10 cellular contexts compared by ENCODE assay signal in genomic region chr1:179230721-179231120, GRCh38. TPM values are rescaled to one million over a fixed set of nuclear protein-coding genes. Genes with fewer than 3 reads are reported as not detected.
DNase-seq lines count a peak whose midpoint lies in the region; ATAC-seq, FAIRE-seq and TF ChIP-seq lines count a peak whose summit lies in the region.
"Had no signal": no experiment of that assay in that cellular context is flagged by ENCODE, and none has a peak within 500 bp of the region (broad histone marks: within the 10 kb centered on the region; RNA-seq: fewer than 3 reads in every experiment).

No MANE protein-coding gene starts in this region.

- H3K27ac ChIP-seq in pancreas = no peak overlapping the region

- H3K4me3 ChIP-seq in pancreas = no peak overlapping the region

- no peak for ATAC-seq in central memory CD8-positive, alpha-beta T cell (replicated peaks; ENCODE audit: extremely low read depth, poor library complexity, severe bottlenecking)
- ATAC-seq in HG03432 (IDR thresholded peaks at IDR 0.05; ENCODE audit: unreplicated experiment) (no peak), pancreas (no peak)

- H3K9me3 ChIP-seq in pancreas = no peaks in the 10 kb centered on the region

- no peaks in the 10 kb centered on the region for H3K27me3 Mint-ChIP-seq in central memory CD8-positive, alpha-beta T cell
- no peaks in the 10 kb centered on the region for H3K27me3 Mint-ChIP-seq in neural crest cell (ENCODE audit: low read depth)

- TF ChIP-seq CTCF in neural crest cell (conservative IDR thresholded peaks at IDR 0.05) = no peak
- TF ChIP-seq CTCF in GM13976 (IDR thresholded peaks at IDR 0.05; ENCODE audit: borderline replicate concordance, control extremely low read depth, extremely low read depth, insufficient read depth, missing control alignments) = no peak
- TF ChIP-seq CTCF in pancreas (IDR thresholded peaks at IDR 0.05) = no peak

- FAIRE-seq in pancreas (lab: Jason Lieb, UNC) = no peak
- FAIRE-seq: TTC549 had no signal

- H3K36me3 Mint-ChIP-seq in central memory CD8-positive, alpha-beta T cell (ENCODE audit: insufficient read depth) = peaks cover 7% of the 10 kb centered on the region
- peaks cover 4% of the 10 kb centered on the region for H3K36me3 Mint-ChIP-seq in neural crest cell (ENCODE audit: low read depth)

- peak overlapping the region; percentile 86 for H3K27ac Mint-ChIP-seq in central memory CD8-positive, alpha-beta T cell (ENCODE audit: low read depth)
- H3K27ac Mint-ChIP-seq in neural crest cell (ENCODE audit: unreplicated experiment) = no peak overlapping the region

- intact Hi-C loops in pancreas (cut with DNase I) = no loop called here

- peak; percentile 27 for DNase-seq in G401 (ENCODE audit: low spot score)
- peak; percentile 87 to 88 for DNase-seq in NCI-H526 (lab: John Stamatoyannopoulos, UW)
- DNase-seq in central memory CD8-positive, alpha-beta T cell (ENCODE audit: low spot score in 2 of 2) = no peak
- DNase-seq in neural crest cell (ENCODE audit: low read depth, low spot score) = no peak
- no peak for DNase-seq in GM13976 (ENCODE audit: low spot score)
- DNase-seq in pancreas = no peak
- no peak for DNase-seq in NCI-H1417 treated with DMSO at 0.1 percent for 48 hours (lab: John Stamatoyannopoulos, UW)
- DNase-seq: effector CD4-positive, alpha-beta T cell had no signal

- peaks cover 0 to 18% (median 10%) of the 10 kb centered on the region in 3 donors for H3K4me1 ChIP-seq in pancreas

- no peaks in the 10 kb centered on the region for H3K27me3 ChIP-seq in pancreas

- H3K9me3 Mint-ChIP-seq in central memory CD8-positive, alpha-beta T cell = no peaks in the 10 kb centered on the region
- H3K9me3 Mint-ChIP-seq in neural crest cell = no peaks in the 10 kb centered on the region

- peaks cover 20% of the 10 kb centered on the region for H3K4me1 Mint-ChIP-seq in central memory CD8-positive, alpha-beta T cell
- peaks cover 27% of the 10 kb centered on the region for H3K4me1 Mint-ChIP-seq in neural crest cell

- peak overlapping the region; percentile 89 for H3K4me3 Mint-ChIP-seq in central memory CD8-positive, alpha-beta T cell
- peak overlapping the region; percentile 92 for H3K4me3 Mint-ChIP-seq in neural crest cell

- in situ Hi-C loops in G401 (cut with HindIII; ENCODE audit: low sequenced_read_pairs) = no loop called here
- in situ Hi-C loops in GM13976 (cut with MboI; ENCODE audit: low sequenced_read_pairs, unreplicated experiment) = no loop called here

- 33 to 43% methylated on average over 3 of the region's 3 CpGs for WGBS in pancreas, 2 donors

- no peaks in the 10 kb centered on the region for H3K36me3 ChIP-seq in pancreas

RNA-seq across cellular contexts. Expression of gene ABL2, which starts 1.2 kb away (rescaled TPM):
- 10.2 TPM in 2 replicates for total RNA-seq in G401 (2014; rRNA removed; shearing (Covaris generic))
- total RNA-seq in neural crest cell = 22.9 and 25.6 TPM in 2 replicates
- 10 to 100 TPM in 2 of 6 donors, 1 to 10 TPM in 4; 8.0 to 13.8 (median 9.2) TPM for total RNA-seq in pancreas
- 1 to 10 TPM; 3.4 to 3.6 TPM for polyA plus RNA-seq in pancreas

Comparison
In these comparisons a context has a peak if more than half of its experiments do, and no peak if none do; other contexts are left out.
1. DNase-seq: peak in G401 (single experiment) and NCI-H526 (2 of 2); none in central memory CD8-positive, alpha-beta T cell (0 of 2), neural crest cell (single experiment), GM13976 (single experiment), pancreas (0 of 6) and NCI-H1417 treated with DMSO at 0.1 percent for 48 hours (single experiment).